In genomic region chr7:137462847-137463246, GRCh38 we compare ENCODE assay signal across 17 cellular contexts.
DNase-seq lines count a peak whose midpoint lies in the region; ATAC-seq and TF ChIP-seq lines count a peak whose summit lies in the region.
"Had no signal": no experiment of that assay in that cellular context is flagged by ENCODE, and none has a peak within 500 bp of the region (broad histone marks: within the 10 kb centered on the region; RNA-seq: fewer than 3 reads in every experiment).

No MANE protein-coding gene starts in this region.

- ATAC-seq in GM19395 (IDR thresholded peaks at IDR 0.05; ENCODE audit: unreplicated experiment) (peak; percentile 57), SK-N-SH treated with all-trans-retinoic acid at 6 μM for 48 hours (peak; percentile 44), gastroesophageal sphincter (no peak), HG02970 (IDR thresholded peaks at IDR 0.05; ENCODE audit: low FRiP score, unreplicated experiment) (no peak)

- no peaks in the 10 kb centered on the region for H3K79me1 ChIP-seq in mesenchymal stem cell (replicated peaks; ENCODE audit: low read length, poor library complexity, severe bottlenecking)

- H3K27ac ChIP-seq in ACC112 (ENCODE audit: low read depth, low read length) = peak overlapping the region; percentile 77
- H3K27ac ChIP-seq in mesenchymal stem cell (ENCODE audit: low read length, poor library complexity, severe bottlenecking) = no peak overlapping the region
- H3K27ac ChIP-seq in gastroesophageal sphincter = no peak overlapping the region

- no peak overlapping the region for H2AK5ac ChIP-seq in mesenchymal stem cell (ENCODE audit: low read length, severe bottlenecking)

- DNase-seq in mesenchymal stem cell (no peak), NCI-H2171 (lab: John Stamatoyannopoulos, UW) (no peak), NCI-H187 treated with DMSO at 0.1 percent for 48 hours (lab: John Stamatoyannopoulos, UW) (no peak)
- DNase-seq: CD4-positive, alpha-beta T cell; DMS79; Karpas-422; NCI-H1417; NCI-H2029; NCI-H510A; NCI-H82; SHP77 treated with DMSO at 0.1 percent for 48 hours; SW 1271 had no signal

- peaks cover 7% of the 10 kb centered on the region; the same call in 1 of the 2 replicates for H3K36me3 ChIP-seq in ACC112 (ENCODE audit: insufficient read depth, low read length)
- peaks cover 0 to 7% of the 10 kb centered on the region in 2 experiments for H3K36me3 ChIP-seq in mesenchymal stem cell (ENCODE audit: control insufficient read depth in 1 of 2, insufficient read depth in 2 of 2, low read depth in 1 of 2, low read length in 2 of 2)
- H3K36me3 ChIP-seq in gastroesophageal sphincter = no peaks in the 10 kb centered on the region

- no peak overlapping the region for H4K91ac ChIP-seq in mesenchymal stem cell (ENCODE audit: low read length)

- H4K8ac ChIP-seq in mesenchymal stem cell (ENCODE audit: low read length) = no peak overlapping the region

- no peak overlapping the region for H2BK120ac ChIP-seq in mesenchymal stem cell (ENCODE audit: low read depth, low read length)

- no peak overlapping the region for H3K18ac ChIP-seq in mesenchymal stem cell (ENCODE audit: low read depth in 1 of 2, low read length in 2 of 2)

- no peak overlapping the region for H2BK12ac ChIP-seq in mesenchymal stem cell (ENCODE audit: low read length in 2 of 2)

- H3K9me3 ChIP-seq in mesenchymal stem cell (ENCODE audit: control insufficient read depth, low read length) = peaks cover 4% of the 10 kb centered on the region
- H3K9me3 ChIP-seq in gastroesophageal sphincter = no peaks in the 10 kb centered on the region

- no peak overlapping the region for H2BK15ac ChIP-seq in mesenchymal stem cell (ENCODE audit: low read depth, poor library complexity, severe bottlenecking)

- H3K4me2 ChIP-seq in mesenchymal stem cell (ENCODE audit: low read length, poor library complexity, severe bottlenecking) = no peak overlapping the region

- 90% methylated on average over 5 of the region's 5 CpGs for WGBS in mesenchymal stem cell
- WGBS in gastroesophageal sphincter (ENCODE audit: low coverage in 1 of 2), 2 donors = 90 to 100% methylated on average over 2 to 4 of the region's 5 CpGs

- H2AFZ ChIP-seq in ACC112 (ENCODE audit: low read length, unreplicated experiment) (peak overlapping the region; percentile 88), mesenchymal stem cell (ENCODE audit: low read depth, low read length) (no peak overlapping the region)

- H3K4me3 ChIP-seq in ACC112 (ENCODE audit: low read depth, low read length) = no peak overlapping the region
- peak overlapping the region in 1 of 2 experiments; percentile 48 for H3K4me3 ChIP-seq in mesenchymal stem cell (ENCODE audit: insufficient read depth in 1 of 2, low read depth in 1 of 2, low read length in 2 of 2)
- H3K4me3 ChIP-seq in gastroesophageal sphincter = no peak overlapping the region

- no peak for TF ChIP-seq EP300 in gastroesophageal sphincter (IDR thresholded peaks at IDR 0.05)

- no peak for TF ChIP-seq CTCF in gastroesophageal sphincter (IDR thresholded peaks at IDR 0.05)

- H3K4ac ChIP-seq in mesenchymal stem cell (ENCODE audit: low read depth in 1 of 2, low read length in 2 of 2) = no peak overlapping the region

- H2BK5ac ChIP-seq in mesenchymal stem cell (ENCODE audit: low read depth, low read length, poor library complexity, severe bottlenecking) = no peak overlapping the region

- no peak for TF ChIP-seq POLR2A in gastroesophageal sphincter (IDR thresholded peaks at IDR 0.05)

- H3K4me1 ChIP-seq in ACC112 (ENCODE audit: control insufficient read depth, insufficient read depth, low read length, unreplicated experiment) (peaks cover 11% of the 10 kb centered on the region), mesenchymal stem cell (ENCODE audit: control insufficient read depth, insufficient read depth, low read depth, low read length) (no peaks in the 10 kb centered on the region), gastroesophageal sphincter (no peaks in the 10 kb centered on the region)

- peak overlapping the region in 1 of 2 experiments; percentile 48 for H3K14ac ChIP-seq in mesenchymal stem cell (ENCODE audit: low read length in 2 of 2)

- H3K23ac ChIP-seq in mesenchymal stem cell (ENCODE audit: low read length in 2 of 2) = peak overlapping the region in 1 of 2 experiments; percentile 89

- H3K27me3 ChIP-seq in ACC112 (ENCODE audit: insufficient read depth, low read length) = no peaks in the 10 kb centered on the region
- H3K27me3 ChIP-seq in mesenchymal stem cell (ENCODE audit: control insufficient read depth in 1 of 2, insufficient read depth in 1 of 2, low read length in 2 of 2) = no peaks in the 10 kb centered on the region
- H3K27me3 ChIP-seq in gastroesophageal sphincter = no peaks in the 10 kb centered on the region

- peak overlapping the region; percentile 85 for H3K9ac ChIP-seq in mesenchymal stem cell (ENCODE audit: low read length)

- H3K79me2 ChIP-seq in ACC112 (ENCODE audit: control insufficient read depth, insufficient read depth, low read length, unreplicated experiment) = no peaks in the 10 kb centered on the region

TF ChIP-seq in SK-N-SH treated with all-trans-retinoic acid at 6 μM for 48 hours, 23 proteins besides CTCF, POLR2A, EP300 and RAD21 (continues in another document):
- TF ChIP-seq, protein P1, sequence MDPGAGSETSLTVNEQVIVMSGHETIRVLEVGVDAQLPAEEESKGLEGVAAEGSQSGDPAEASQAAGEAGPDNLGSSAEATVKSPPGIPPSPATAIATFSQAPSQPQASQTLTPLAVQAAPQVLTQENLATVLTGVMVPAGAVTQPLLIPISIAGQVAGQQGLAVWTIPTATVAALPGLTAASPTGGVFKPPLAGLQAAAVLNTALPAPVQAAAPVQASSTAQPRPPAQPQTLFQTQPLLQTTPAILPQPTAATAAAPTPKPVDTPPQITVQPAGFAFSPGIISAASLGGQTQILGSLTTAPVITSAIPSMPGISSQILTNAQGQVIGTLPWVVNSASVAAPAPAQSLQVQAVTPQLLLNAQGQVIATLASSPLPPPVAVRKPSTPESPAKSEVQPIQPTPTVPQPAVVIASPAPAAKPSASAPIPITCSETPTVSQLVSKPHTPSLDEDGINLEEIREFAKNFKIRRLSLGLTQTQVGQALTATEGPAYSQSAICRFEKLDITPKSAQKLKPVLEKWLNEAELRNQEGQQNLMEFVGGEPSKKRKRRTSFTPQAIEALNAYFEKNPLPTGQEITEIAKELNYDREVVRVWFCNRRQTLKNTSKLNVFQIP (CRISPR knock-in tag; IDR thresholded peaks at IDR 0.05; ENCODE audit: borderline replicate concordance, low read depth) = no peak
- TF ChIP-seq, protein P2, sequence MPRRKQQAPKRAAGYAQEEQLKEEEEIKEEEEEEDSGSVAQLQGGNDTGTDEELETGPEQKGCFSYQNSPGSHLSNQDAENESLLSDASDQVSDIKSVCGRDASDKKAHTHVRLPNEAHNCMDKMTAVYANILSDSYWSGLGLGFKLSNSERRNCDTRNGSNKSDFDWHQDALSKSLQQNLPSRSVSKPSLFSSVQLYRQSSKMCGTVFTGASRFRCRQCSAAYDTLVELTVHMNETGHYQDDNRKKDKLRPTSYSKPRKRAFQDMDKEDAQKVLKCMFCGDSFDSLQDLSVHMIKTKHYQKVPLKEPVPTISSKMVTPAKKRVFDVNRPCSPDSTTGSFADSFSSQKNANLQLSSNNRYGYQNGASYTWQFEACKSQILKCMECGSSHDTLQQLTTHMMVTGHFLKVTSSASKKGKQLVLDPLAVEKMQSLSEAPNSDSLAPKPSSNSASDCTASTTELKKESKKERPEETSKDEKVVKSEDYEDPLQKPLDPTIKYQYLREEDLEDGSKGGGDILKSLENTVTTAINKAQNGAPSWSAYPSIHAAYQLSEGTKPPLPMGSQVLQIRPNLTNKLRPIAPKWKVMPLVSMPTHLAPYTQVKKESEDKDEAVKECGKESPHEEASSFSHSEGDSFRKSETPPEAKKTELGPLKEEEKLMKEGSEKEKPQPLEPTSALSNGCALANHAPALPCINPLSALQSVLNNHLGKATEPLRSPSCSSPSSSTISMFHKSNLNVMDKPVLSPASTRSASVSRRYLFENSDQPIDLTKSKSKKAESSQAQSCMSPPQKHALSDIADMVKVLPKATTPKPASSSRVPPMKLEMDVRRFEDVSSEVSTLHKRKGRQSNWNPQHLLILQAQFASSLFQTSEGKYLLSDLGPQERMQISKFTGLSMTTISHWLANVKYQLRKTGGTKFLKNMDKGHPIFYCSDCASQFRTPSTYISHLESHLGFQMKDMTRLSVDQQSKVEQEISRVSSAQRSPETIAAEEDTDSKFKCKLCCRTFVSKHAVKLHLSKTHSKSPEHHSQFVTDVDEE (CRISPR knock-in tag; IDR thresholded peaks at IDR 0.05) = no peak
- TF ChIP-seq BACH2 (CRISPR knock-in tag; IDR thresholded peaks at IDR 0.05; ENCODE audit: borderline replicate concordance) = no peak
- TF ChIP-seq OSR1 (CRISPR knock-in tag; IDR thresholded peaks at IDR 0.05) = no peak
- TF ChIP-seq, protein P3, sequence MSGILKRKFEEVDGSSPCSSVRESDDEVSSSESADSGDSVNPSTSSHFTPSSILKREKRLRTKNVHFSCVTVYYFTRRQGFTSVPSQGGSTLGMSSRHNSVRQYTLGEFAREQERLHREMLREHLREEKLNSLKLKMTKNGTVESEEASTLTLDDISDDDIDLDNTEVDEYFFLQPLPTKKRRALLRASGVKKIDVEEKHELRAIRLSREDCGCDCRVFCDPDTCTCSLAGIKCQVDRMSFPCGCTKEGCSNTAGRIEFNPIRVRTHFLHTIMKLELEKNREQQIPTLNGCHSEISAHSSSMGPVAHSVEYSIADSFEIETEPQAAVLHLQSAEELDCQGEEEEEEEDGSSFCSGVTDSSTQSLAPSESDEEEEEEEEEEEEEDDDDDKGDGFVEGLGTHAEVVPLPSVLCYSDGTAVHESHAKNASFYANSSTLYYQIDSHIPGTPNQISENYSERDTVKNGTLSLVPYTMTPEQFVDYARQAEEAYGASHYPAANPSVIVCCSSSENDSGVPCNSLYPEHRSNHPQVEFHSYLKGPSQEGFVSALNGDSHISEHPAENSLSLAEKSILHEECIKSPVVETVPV (CRISPR knock-in tag; IDR thresholded peaks at IDR 0.05) = no peak
- no peak for TF ChIP-seq CSDC2 (CRISPR knock-in tag; IDR thresholded peaks at IDR 0.05)
- no peak for TF ChIP-seq RARB (CRISPR knock-in tag; IDR thresholded peaks at IDR 0.05)
- TF ChIP-seq SNAI2 (CRISPR knock-in tag; IDR thresholded peaks at IDR 0.05) = no peak
- no peak for TF ChIP-seq ZNF565 (CRISPR knock-in tag; conservative IDR thresholded peaks at IDR 0.05; ENCODE audit: low read depth)

Comparison
In these comparisons a context has a peak if more than half of its experiments do, and no peak if none do; other contexts are left out.
1. ATAC-seq: peak in GM19395 (single experiment) and SK-N-SH treated with all-trans-retinoic acid at 6 μM for 48 hours (single experiment); none in gastroesophageal sphincter (single experiment) and HG02970 (single experiment).